Comparison of ENCODE assay signal across 8 cellular contexts in the genomic region with DNA sequence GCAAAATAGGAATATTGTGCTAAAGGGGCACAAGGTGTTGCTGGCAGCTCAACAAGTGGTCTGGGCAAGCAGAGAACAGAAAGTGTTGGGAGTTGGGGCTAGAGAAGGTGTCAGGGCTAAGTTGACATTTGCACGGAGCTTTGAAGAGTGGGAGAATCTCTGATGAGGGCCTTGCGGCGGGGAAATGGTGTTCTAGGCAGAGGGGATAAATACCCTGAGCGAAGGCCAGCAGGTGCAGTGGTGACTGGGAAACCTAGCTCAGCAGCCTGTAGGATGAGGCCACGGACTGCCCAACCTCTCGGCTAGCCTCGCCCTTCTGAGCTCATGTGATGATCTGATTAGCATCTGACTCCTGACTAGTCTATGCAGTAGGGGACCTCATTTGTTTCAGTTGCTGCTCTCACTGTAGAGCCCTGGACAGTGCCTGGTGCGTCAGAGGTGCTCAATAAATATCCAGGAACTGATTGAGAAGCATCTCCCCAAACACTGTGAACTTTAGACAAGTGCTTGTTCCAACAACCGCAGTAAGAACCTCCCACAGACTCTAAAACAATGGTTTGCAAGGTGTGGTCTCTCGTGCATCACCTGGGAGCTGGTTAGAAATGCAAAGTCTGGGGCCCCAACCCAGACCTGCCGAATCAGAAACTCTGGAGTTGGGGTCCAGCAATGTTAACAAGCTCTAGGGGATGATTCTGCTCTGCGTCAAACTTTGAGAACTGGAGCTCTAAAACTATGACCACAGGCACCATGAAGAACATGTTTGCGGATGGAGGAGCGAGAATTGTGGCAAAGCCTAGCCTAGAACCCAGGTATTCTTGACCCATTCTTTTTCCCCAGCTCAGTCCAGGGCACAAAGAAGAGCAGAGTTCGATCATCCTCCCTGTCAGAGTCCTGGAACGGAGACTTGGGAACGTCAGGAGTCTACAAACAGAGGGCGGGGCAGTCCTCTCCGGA. TPM values are rescaled to one million over a fixed set of nuclear protein-coding genes. Genes with fewer than 3 reads are reported as not detected.
DNase-seq lines count a peak whose midpoint lies in the region; ATAC-seq, FAIRE-seq and TF ChIP-seq lines count a peak whose summit lies in the region.

No MANE protein-coding gene starts in this region.

- H3K79me2 ChIP-seq in GM12878 (ENCODE audit: control insufficient read depth, insufficient read depth, low read length): no peaks in the 10 kb centered on the region

- intact Hi-C loops in GM12878 (cut with micrococcal nuclease; ENCODE audit: unreplicated experiment) (no loop called here), mucosa of descending colon (cut with DNase I, micrococcal nuclease) (no loop called here)

- TF ChIP-seq EP300 in GM12878 (IDR thresholded peaks at IDR 0.05; ENCODE audit: borderline replicate concordance in 1 of 2, control insufficient read depth in 1 of 2, low read depth in 2 of 2, low read length in 2 of 2): no peak

- H3K9ac ChIP-seq in BLaER1 treated with 17β-estradiol and CSF1 and Interleukin-3, amounts not matched to agents 10 nM and 100 nM: peak overlapping the region in 1 of 11 experiments; percentile 59; a peak in 1 of 22 replicates
- no peak overlapping the region for H3K9ac ChIP-seq in GM12878 (ENCODE audit: control insufficient read depth, insufficient read depth, low read length)

- peak overlapping the region; percentile 49 to 100 (median 94) for H3K4me2 ChIP-seq in BLaER1 treated with 17β-estradiol and CSF1 and Interleukin-3, amounts not matched to agents 10 nM and 100 nM
- peak overlapping the region; percentile 62 for H3K4me2 ChIP-seq in GM12878 (ENCODE audit: control insufficient read depth, insufficient read depth)

- FAIRE-seq in GM12878 (lab: Jason Lieb, UNC): no peak

- no peak for TF ChIP-seq RAD21 in GM12878 (IDR thresholded peaks at IDR 0.05; ENCODE audit: insufficient read depth, low read depth, low read length)

- TF ChIP-seq CTCF in GM12878 (IDR thresholded peaks at IDR 0.05 in 2 of 3, conservative IDR thresholded peaks at IDR 0.05 in 1 of 3; ENCODE audit: control insufficient read depth in 2 of 3, extremely low read depth in 1 of 3, insufficient read depth in 1 of 3, low read depth in 3 of 3, low read length in 3 of 3) (no peak), mucosa of descending colon (IDR thresholded peaks at IDR 0.05) (no peak)

- in situ Hi-C loops in GM12878 (cut with MboI): no loop called here

- DNase-seq in HuH-7 (ENCODE audit: low spot score) (peak; percentile 33), GM12878 (ENCODE audit: low read depth, low spot score) (no peak), mucosa of descending colon (peak in 2 of 3 donors; percentile 50 to 63), HK-2 (ENCODE audit: unreplicated experiment) (no peak), DMS79 (lab: John Stamatoyannopoulos, UW) (no peak), GDM1 (lab: John Stamatoyannopoulos, UW) (no peak)

- ATAC-seq in GM12878 (no peak), mucosa of descending colon (peak; percentile 45), HG02678 (IDR thresholded peaks at IDR 0.05; ENCODE audit: unreplicated experiment) (no peak)

- peaks cover 49 to 81% (median 78%) of the 10 kb centered on the region in 10 experiments for H3K4me1 ChIP-seq in BLaER1 treated with 17β-estradiol and CSF1 and Interleukin-3, amounts not matched to agents 10 nM and 100 nM
- peaks cover 5% of the 10 kb centered on the region; the same call in 1 of the 2 replicates for H3K4me1 ChIP-seq in GM12878 (ENCODE audit: control insufficient read depth, insufficient read depth, low read length)
- peaks cover 39% of the 10 kb centered on the region for H3K4me1 ChIP-seq in mucosa of descending colon (ENCODE audit: low read depth)

- TF ChIP-seq POLR2A in GM12878 (IDR thresholded peaks at IDR 0.05; ENCODE audit: low read depth, low read length): no peak

- 0 out of 2 replicates have a peak overlapping the region, but pooled peaks have one; percentile 33 for H2AFZ ChIP-seq in GM12878 (ENCODE audit: control insufficient read depth, low read depth, low read length)

- SMC1A ChIA-PET in GM12878 (lab: Charles Lee; ENCODE audit: uncharacterized antibody, unreplicated experiment): interaction anchor here (0.6 to 1.6 kb wide), 4 partner anchors 17 to 117 kb away, joined by 3 to 7 read pairs (median 4); no protein-coding TSS in a partner anchor

- H3K9me3 ChIP-seq in BLaER1 treated with 17β-estradiol and CSF1 and Interleukin-3, amounts not matched to agents 10 nM and 100 nM (replicated peaks in 1 of 11): no peaks in the 10 kb centered on the region
- H3K9me3 ChIP-seq in GM12878 (replicated peaks; ENCODE audit: control insufficient read depth, insufficient read depth, low read length) (no peaks in the 10 kb centered on the region), mucosa of descending colon (no peaks in the 10 kb centered on the region)

- POLR2A ChIA-PET in GM12878 (lab: Charles Lee): interaction anchor here (0.5 to 1.1 kb wide), 2 partner anchors 17 to 58 kb away, joined by 3 read pairs; no protein-coding TSS in a partner anchor

- CTCF ChIA-PET in GM12878 (lab: Yijun Ruan, JAX): interaction anchor here (1.2 to 3.7 kb wide), 9 partner anchors 10 to 61 kb away, joined by 3 to 14 read pairs (median 4); no protein-coding TSS in a partner anchor

- RAD21 ChIA-PET in GM12878 (lab: Charles Lee; ENCODE audit: unreplicated experiment): interaction anchor here (0.5 to 2.0 kb wide), 6 partner anchors 9 to 58 kb away, joined by 3 to 15 read pairs (median 5); no protein-coding TSS in a partner anchor

- peak overlapping the region in 9 of 10 experiments; percentile 59 to 78 (median 69); a peak in 14 of 20 replicates for H3K4me3 ChIP-seq in BLaER1 treated with 17β-estradiol and CSF1 and Interleukin-3, amounts not matched to agents 10 nM and 100 nM
- H3K4me3 ChIP-seq in GM12878: peak overlapping the region; percentile 47; the same call in 1 of the 2 replicates
- H3K4me3 ChIP-seq in mucosa of descending colon: no peak overlapping the region

- H4K20me1 ChIP-seq in BLaER1 treated with 17β-estradiol and CSF1 and Interleukin-3, amounts not matched to agents 10 nM and 100 nM: peaks cover 0 to 42% (median 12%) of the 10 kb centered on the region in 11 experiments; a peak in 9 of 22 replicates
- no peaks in the 10 kb centered on the region for H4K20me1 ChIP-seq in GM12878 (ENCODE audit: control insufficient read depth, insufficient read depth)

- H3K27ac ChIP-seq in BLaER1 treated with 17β-estradiol and CSF1 and Interleukin-3, amounts not matched to agents 10 nM and 100 nM: peak overlapping the region in 2 of 11 experiments; percentile 58 to 61; a peak in 1 of 22 replicates
- H3K27ac ChIP-seq in GM12878 (ENCODE audit: control insufficient read depth, insufficient read depth): no peak overlapping the region

- WGBS in GM12878 (ENCODE audit: insufficient coverage, insufficient replicate concordance, low lambda C conversion rate, missing lambda C conversion rate): 47% methylated on average over 19 of the region's 19 CpGs

- H3K27me3 ChIP-seq in BLaER1 treated with 17β-estradiol and CSF1 and Interleukin-3, amounts not matched to agents 10 nM and 100 nM: peaks cover 20 to 30% (median 26%) of the 10 kb centered on the region in 11 experiments; a peak in 20 of 22 replicates
- H3K27me3 ChIP-seq in GM12878 (replicated peaks in 1 of 2; ENCODE audit: control insufficient read depth in 2 of 2, insufficient read depth in 2 of 2, low read length in 1 of 2): peaks cover 10 to 16% of the 10 kb centered on the region in 2 experiments; a peak in 3 of 4 replicates

- BruUV-seq in GM12878 (replicated peaks; lab: Mats Ljungman, UMichigan): no TSS peak

- no peaks in the 10 kb centered on the region for H3K36me3 ChIP-seq in BLaER1 treated with 17β-estradiol and CSF1 and Interleukin-3, amounts not matched to agents 10 nM and 100 nM
- H3K36me3 ChIP-seq in GM12878 (ENCODE audit: control insufficient read depth in 2 of 2, insufficient read depth in 2 of 2, low read length in 1 of 2) (no peaks in the 10 kb centered on the region), mucosa of descending colon (ENCODE audit: low read depth) (no peaks in the 10 kb centered on the region)

TF ChIP-seq in GM12878, 131 proteins besides CTCF, POLR2A, EP300 and RAD21 (continues in another document):
- TF ChIP-seq, protein P1, sequence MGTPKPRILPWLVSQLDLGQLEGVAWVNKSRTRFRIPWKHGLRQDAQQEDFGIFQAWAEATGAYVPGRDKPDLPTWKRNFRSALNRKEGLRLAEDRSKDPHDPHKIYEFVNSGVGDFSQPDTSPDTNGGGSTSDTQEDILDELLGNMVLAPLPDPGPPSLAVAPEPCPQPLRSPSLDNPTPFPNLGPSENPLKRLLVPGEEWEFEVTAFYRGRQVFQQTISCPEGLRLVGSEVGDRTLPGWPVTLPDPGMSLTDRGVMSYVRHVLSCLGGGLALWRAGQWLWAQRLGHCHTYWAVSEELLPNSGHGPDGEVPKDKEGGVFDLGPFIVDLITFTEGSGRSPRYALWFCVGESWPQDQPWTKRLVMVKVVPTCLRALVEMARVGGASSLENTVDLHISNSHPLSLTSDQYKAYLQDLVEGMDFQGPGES (IDR thresholded peaks at IDR 0.05): no peak

RNA-seq across cellular contexts. Expression of a gene that starts 0.9 kb away (rescaled TPM):
- 3.1 and 4.2 TPM in 2 replicates for total RNA-seq in GM12878 (2013; cell fraction: nucleolus; rRNA removed)
- total RNA-seq in GM12878 (2014; rRNA removed) (not detected in 2 replicates), GM12878 (2014; rRNA removed; fragmentation: Illumina TruSeq; extraction: Trizol) (not detected in 2 replicates), GM12878 (2021) (0.13 TPM in 1 of 2 replicates, not detected in the other), mucosa of descending colon (1 to 10 TPM in 1 of 3 donors, under 1 TPM in 2; 0.65 to 2.0 (median 0.72) TPM)
- polyA plus RNA-seq in GM12878 (2011; ENCODE audit: low read depth): not detected
- polyA plus RNA-seq in GM12878 (2011; rRNA removed) (0.09 and 0.37 TPM in 2 replicates), GM12878 (2014; fragmentation: Illumina TruSeq; extraction: Trizol) (not detected in 2 replicates), GM12878 (2014; fragmentation: Nextera tagmentation; extraction: Ambion mirVana) (not detected), GM12878 (2014; rRNA removed) (0.05 TPM in 1 of 2 replicates, not detected in the other), GM12878 (2016; fragmentation: Nextera tagmentation; extraction: Ambion mirVana) (not detected)
- 0.18 and 0.25 TPM in 2 replicates for polyA plus RNA-seq in GM12878 (2011; cell fraction: cytosol; rRNA removed)
- polyA plus RNA-seq in GM12878 (2011; cell fraction: nucleus; rRNA removed): 0.57 and 0.67 TPM in 2 replicates
- 0.05 and 0.07 TPM in 2 replicates for polyA plus RNA-seq in GM12878 (2012)
- polyA minus RNA-seq in GM12878 (2011; rRNA and poly(A)+ RNA removed): 0.10 and 0.15 TPM in 2 replicates
- polyA minus RNA-seq in GM12878 (2011; cell fraction: cytosol; rRNA and poly(A)+ RNA removed): 0.67 TPM in 1 of 2 replicates, not detected in the other
- 0.48 and 1.1 TPM in 2 replicates for polyA minus RNA-seq in GM12878 (2011; cell fraction: nucleus; rRNA and poly(A)+ RNA removed)

Comparison
In these comparisons a context has a peak if more than half of its experiments do, and no peak if none do; other contexts are left out.
1. DNase-seq: peak in HuH-7 (single experiment) and mucosa of descending colon (2 of 3); none in GM12878 (single experiment), HK-2 (single experiment), DMS79 (single experiment) and GDM1 (single experiment).